Comparison of ENCODE assay signal across 9 cellular contexts in genomic region chr20:47335251-47336012, GRCh38. TPM values are rescaled to one million over a fixed set of nuclear protein-coding genes. Genes with fewer than 3 reads are reported as not detected.
DNase-seq lines count a peak whose midpoint lies in the region; ATAC-seq and TF ChIP-seq lines count a peak whose summit lies in the region.
"Had no signal": no experiment of that assay in that cellular context is flagged by ENCODE, and none has a peak within 500 bp of the region (broad histone marks: within the 10 kb centered on the region; RNA-seq: fewer than 3 reads in every experiment).

No MANE protein-coding gene starts in this region.

- H2BK15ac ChIP-seq in IMR-90 (ENCODE audit: low read depth, low read length), result peak overlapping the region; percentile 85; the same call in 2 of the 3 replicates

- H3K27ac Mint-ChIP-seq in memory B cell, result peak overlapping the region; percentile 89
- H3K27ac Mint-ChIP-seq: activated CD4-positive, alpha-beta memory T cell treated with anti-CD3 and anti-CD28 coated beads, Interleukin-2, amount 10 ng/mL, durations not matched to agents 7 days and 5 days had no signal

- dilution Hi-C loops in IMR-90 (cut with HindIII; ENCODE audit: low sequenced_read_pairs, unreplicated experiment), result no loop called here

- peak overlapping the region; percentile 56 for H2AK9ac ChIP-seq in IMR-90 (replicated peaks; ENCODE audit: low read depth, low read length, poor library complexity)

- H3K9ac ChIP-seq in IMR-90 (ENCODE audit: low read depth, low read length) (no peak overlapping the region; the same call in 1 of the 2 replicates), stomach smooth muscle (ENCODE audit: low read length in 2 of 2) (peak overlapping the region; percentile 76 to 80)

- POLR2A ChIA-PET in IMR-90 (lab: Charles Lee; ENCODE audit: unreplicated experiment), result interaction anchor here (1.0 kb wide), 1 partner anchor 21 kb away, joined by 4 read pairs; no protein-coding TSS in a partner anchor

- H3K18ac ChIP-seq in IMR-90 (ENCODE audit: low read depth, low read length), result peak overlapping the region; percentile 74

- peaks cover 40% of the 10 kb centered on the region for H3K4me1 Mint-ChIP-seq in memory B cell

- H2AFZ ChIP-seq in IMR-90 (replicated peaks; ENCODE audit: low read length, poor library complexity), result no peak overlapping the region

- no TSS peak for BruUV-seq in IMR-90 (replicated peaks; lab: Mats Ljungman, UMichigan)

- TF ChIP-seq RAD21 in IMR-90 (IDR thresholded peaks at IDR 0.05; ENCODE audit: low read length), result no peak

- CTCF ChIA-PET in IMR-90 (lab: Yijun Ruan, JAX), result interaction anchor here (0.6 to 1.0 kb wide), 2 partner anchors 9 to 21 kb away, joined by 3 read pairs; partner anchors contain the start of gene ZMYND8

- peak overlapping the region; percentile 5; the same call in 1 of the 2 replicates for H3K56ac ChIP-seq in IMR-90 (ENCODE audit: extremely low read depth, insufficient read depth, low read length)

- TF ChIP-seq POLR2A in IMR-90 (IDR thresholded peaks at IDR 0.05; ENCODE audit: low read depth, low read length), result no peak

- H2AK5ac ChIP-seq in IMR-90 (ENCODE audit: low read depth, low read length), result peak overlapping the region; percentile 87

- peak overlapping the region; percentile 91 for H3K14ac ChIP-seq in IMR-90 (replicated peaks; ENCODE audit: low read depth, low read length)

- peak overlapping the region; percentile 88 for H2BK20ac ChIP-seq in IMR-90 (ENCODE audit: low read depth, low read length)

- H3K36me3 ChIP-seq in IMR-90 (ENCODE audit: control insufficient read depth, insufficient read depth, low read length), result peaks cover 14% of the 10 kb centered on the region
- no peaks in the 10 kb centered on the region for H3K36me3 ChIP-seq in stomach smooth muscle (ENCODE audit: control insufficient read depth in 2 of 2, insufficient read depth in 2 of 2, low read length in 2 of 2)

- peak overlapping the region; percentile 95 for H2BK5ac ChIP-seq in IMR-90 (ENCODE audit: low read depth, low read length, poor library complexity, severe bottlenecking)

- no peaks in the 10 kb centered on the region for H4K20me1 ChIP-seq in IMR-90 (ENCODE audit: insufficient read depth, low read length)

- no peaks in the 10 kb centered on the region for H3K9me3 Mint-ChIP-seq in memory B cell
- H3K9me3 Mint-ChIP-seq: activated CD4-positive, alpha-beta memory T cell treated with anti-CD3 and anti-CD28 coated beads, Interleukin-2, amount 10 ng/mL, durations not matched to agents 7 days and 5 days had no signal

- peak overlapping the region; percentile 87; the same call in 1 of the 2 replicates for H4K5ac ChIP-seq in IMR-90 (ENCODE audit: low read depth, low read length)

- intact Hi-C loops in IMR-90 (cut with micrococcal nuclease), result no loop called here

- no peak for ATAC-seq in IMR-90 (ENCODE audit: low read depth)
- peak; percentile 37 for ATAC-seq in memory B cell (ENCODE audit: low read depth)
- no peak for ATAC-seq in HG03175 (IDR thresholded peaks at IDR 0.05; ENCODE audit: unreplicated experiment)
- no peak for ATAC-seq in HG03108 (IDR thresholded peaks at IDR 0.05; ENCODE audit: unreplicated experiment)

- H3K27me3 Mint-ChIP-seq in memory B cell, result no peaks in the 10 kb centered on the region
- H3K27me3 Mint-ChIP-seq: activated CD4-positive, alpha-beta memory T cell treated with anti-CD3 and anti-CD28 coated beads, Interleukin-2, amount 10 ng/mL, durations not matched to agents 7 days and 5 days had no signal

- DNase-seq in IMR-90 (no peak), cerebellar cortex (ENCODE audit: low spot score) (peak; percentile 71), memory B cell (ENCODE audit: low spot score in 2 of 2) (no peak), hepatic stellate cell (ENCODE audit: low spot score) (no peak)
- DNase-seq in stimulated activated CD4-positive, alpha-beta T cell treated with anti-CD3 and anti-CD28 coated beads, Interleukin-12 subunit alpha, Interleukin-12 subunit beta, amount 100 ng/mL, for 4 hours, result no peak
- DNase-seq: activated CD4-positive, alpha-beta memory T cell treated with anti-CD3 and anti-CD28 coated beads, Interleukin-2, amount 10 ng/mL, durations not matched to agents 7 days and 5 days had no signal

- peak overlapping the region; percentile 62 for H3K4me3 Mint-ChIP-seq in memory B cell
- H3K4me3 Mint-ChIP-seq: activated CD4-positive, alpha-beta memory T cell treated with anti-CD3 and anti-CD28 coated beads, Interleukin-2, amount 10 ng/mL, durations not matched to agents 7 days and 5 days had no signal

- peaks cover 42 to 84% of the 10 kb centered on the region in 2 experiments for H3K79me1 ChIP-seq in IMR-90 (ENCODE audit: low read depth in 1 of 2, low read length in 2 of 2)

- TF ChIP-seq CTCF in IMR-90 (conservative IDR thresholded peaks at IDR 0.05; ENCODE audit: low read depth, low read length), result no peak

- H3K9me3 ChIP-seq in IMR-90 (ENCODE audit: control insufficient read depth, insufficient read depth, low read length) (no peaks in the 10 kb centered on the region), stomach smooth muscle (ENCODE audit: control insufficient read depth in 2 of 2, low read length in 2 of 2) (no peaks in the 10 kb centered on the region)

- peak overlapping the region; percentile 75 to 90 for H4K8ac ChIP-seq in IMR-90 (ENCODE audit: low read depth in 2 of 2, low read length in 2 of 2)

- H3K9me1 ChIP-seq in IMR-90 (ENCODE audit: insufficient read depth, low read length), result peaks cover 23% of the 10 kb centered on the region

- peak overlapping the region; percentile 87 for H4K91ac ChIP-seq in IMR-90 (ENCODE audit: insufficient read depth, low read depth, low read length)

- no peak overlapping the region for H3K4me3 ChIP-seq in IMR-90 (ENCODE audit: insufficient read depth, low read depth, low read length)
- peak overlapping the region; percentile 26 to 61 for H3K4me3 ChIP-seq in stomach smooth muscle (ENCODE audit: low read length in 2 of 2)

- H3K27me3 ChIP-seq in IMR-90 (ENCODE audit: control insufficient read depth, insufficient read depth, low read length), result no peaks in the 10 kb centered on the region
- no peaks in the 10 kb centered on the region for H3K27me3 ChIP-seq in stomach smooth muscle (ENCODE audit: control insufficient read depth in 1 of 2, insufficient read depth in 2 of 2, low read length in 2 of 2)

- WGBS in IMR-90 (ENCODE audit: extremely low coverage in 2 of 2, insufficient read length in 1 of 2), 2 experiments, result 53% methylated on average over 2 of the region's 10 CpGs; no CpG with 5 or more reads in 1 of the 2 experiments

- H3K36me3 Mint-ChIP-seq in memory B cell, result peaks cover 24% of the 10 kb centered on the region

- H3K4ac ChIP-seq in IMR-90 (ENCODE audit: low read depth, low read length), result peak overlapping the region; percentile 96

- H3K4me2 ChIP-seq in IMR-90 (ENCODE audit: low read depth, low read length), result no peak overlapping the region

- H3K4me1 ChIP-seq in IMR-90 (ENCODE audit: control insufficient read depth, insufficient read depth, low read length) (peaks cover 19% of the 10 kb centered on the region), stomach smooth muscle (ENCODE audit: control insufficient read depth, insufficient read depth, low read length) (peaks cover 45% of the 10 kb centered on the region)

- H3K27ac ChIP-seq in IMR-90 (ENCODE audit: insufficient read depth, low read length) (peak overlapping the region; percentile 66), stomach smooth muscle (ENCODE audit: low read length) (peak overlapping the region; percentile 97)

- H2BK120ac ChIP-seq in IMR-90 (ENCODE audit: low read depth, low read length), result peak overlapping the region; percentile 98

- in situ Hi-C loops in IMR-90 (cut with MboI; ENCODE audit: low sequenced_read_pairs), result no loop called here

- H3K23ac ChIP-seq in IMR-90 (ENCODE audit: low read depth, low read length), result peak overlapping the region; percentile 91

TF ChIP-seq in IMR-90, 13 proteins besides CTCF, POLR2A, EP300 and RAD21:
- TF ChIP-seq MAZ (IDR thresholded peaks at IDR 0.05; ENCODE audit: borderline replicate concordance, low read depth, low read length) (no peak), RCOR1 (IDR thresholded peaks at IDR 0.05; ENCODE audit: insufficient replicate concordance, low read length) (no peak), MAFK (IDR thresholded peaks at IDR 0.05; ENCODE audit: low read depth, low read length) (no peak), RFX5 (IDR thresholded peaks at IDR 0.05; ENCODE audit: low read depth, low read length) (no peak), NFE2L2 (IDR thresholded peaks at IDR 0.05; ENCODE audit: low read depth, low read length) (no peak), ELK1 (IDR thresholded peaks at IDR 0.05; ENCODE audit: borderline replicate concordance, low read depth, low read length) (no peak), CHD1 (IDR thresholded peaks at IDR 0.05; ENCODE audit: low read depth, low read length) (no peak), CEBPB (IDR thresholded peaks at IDR 0.05; ENCODE audit: low read depth, low read length) (no peak)
TF ChIP-seq in IMR-90: peak in this region for 0.

RNA-seq across cellular contexts. Expression of gene ZMYND8, which starts 21.1 kb away (rescaled TPM):
- total RNA-seq in IMR-90 (2012; rRNA removed), result 23.6 and 24.0 TPM in 2 replicates
- polyA plus RNA-seq in IMR-90 (2012; rRNA removed), result 28.2 and 28.3 TPM in 2 replicates
- polyA plus RNA-seq in IMR-90 (2012; cell fraction: cytosol; rRNA removed), result 12.6 and 14.1 TPM in 2 replicates
- 43.6 and 72.5 TPM in 2 replicates for polyA plus RNA-seq in IMR-90 (2012; cell fraction: nucleus; rRNA removed; ENCODE audit: low replicate concordance)
